ENCODE assay signal across 1 cellular context in the genomic region with DNA sequence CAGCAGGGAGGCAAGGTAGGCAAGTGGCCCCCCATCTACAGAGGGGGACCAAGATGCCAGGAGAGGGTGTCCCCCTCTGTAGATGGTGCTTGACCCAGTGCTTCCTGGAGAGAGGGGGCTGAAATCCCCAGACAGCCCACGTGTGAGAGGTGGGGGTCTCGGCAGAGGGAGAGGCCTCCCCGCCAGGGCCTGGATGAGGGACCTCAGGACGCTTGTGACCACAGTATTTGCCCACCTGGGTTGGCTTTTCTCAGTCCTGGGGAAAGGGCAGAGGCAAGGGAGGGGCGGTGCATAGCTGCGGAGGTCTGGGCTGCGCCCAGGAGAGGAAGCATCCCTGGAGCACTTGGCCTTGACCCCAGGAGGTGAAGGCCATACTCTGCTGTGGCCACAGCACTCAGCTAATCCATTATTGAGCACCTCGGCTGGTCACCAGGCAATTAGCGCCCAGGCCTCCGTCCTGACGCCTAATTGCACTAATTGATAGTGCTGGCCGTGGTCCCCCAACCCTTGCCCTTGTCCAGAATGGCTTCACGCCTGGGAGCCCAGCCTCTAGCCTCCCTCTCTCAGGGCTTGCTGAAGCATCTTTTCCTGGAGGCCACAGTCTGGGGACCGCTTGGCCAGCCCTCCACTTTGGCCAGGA.
TF ChIP-seq lines count a peak whose summit lies in the region.

No MANE protein-coding gene starts in this region.

TF ChIP-seq in HepG2, 621 proteins besides CTCF, POLR2A, EP300 and RAD21 (continued from another document):
- TF ChIP-seq, protein P1, sequence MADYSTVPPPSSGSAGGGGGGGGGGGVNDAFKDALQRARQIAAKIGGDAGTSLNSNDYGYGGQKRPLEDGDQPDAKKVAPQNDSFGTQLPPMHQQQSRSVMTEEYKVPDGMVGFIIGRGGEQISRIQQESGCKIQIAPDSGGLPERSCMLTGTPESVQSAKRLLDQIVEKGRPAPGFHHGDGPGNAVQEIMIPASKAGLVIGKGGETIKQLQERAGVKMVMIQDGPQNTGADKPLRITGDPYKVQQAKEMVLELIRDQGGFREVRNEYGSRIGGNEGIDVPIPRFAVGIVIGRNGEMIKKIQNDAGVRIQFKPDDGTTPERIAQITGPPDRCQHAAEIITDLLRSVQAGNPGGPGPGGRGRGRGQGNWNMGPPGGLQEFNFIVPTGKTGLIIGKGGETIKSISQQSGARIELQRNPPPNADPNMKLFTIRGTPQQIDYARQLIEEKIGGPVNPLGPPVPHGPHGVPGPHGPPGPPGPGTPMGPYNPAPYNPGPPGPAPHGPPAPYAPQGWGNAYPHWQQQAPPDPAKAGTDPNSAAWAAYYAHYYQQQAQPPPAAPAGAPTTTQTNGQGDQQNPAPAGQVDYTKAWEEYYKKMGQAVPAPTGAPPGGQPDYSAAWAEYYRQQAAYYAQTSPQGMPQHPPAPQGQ (CRISPR knock-in tag; IDR thresholded peaks at IDR 0.05; ENCODE audit: borderline replicate concordance), result no peak
